In genomic region chr4:119678761-119679160, GRCh38 we compare ENCODE assay signal across 19 cellular contexts. TPM values are rescaled to one million over a fixed set of nuclear protein-coding genes. Genes with fewer than 3 reads are reported as not detected.
DNase-seq lines count a peak whose midpoint lies in the region; ATAC-seq and TF ChIP-seq lines count a peak whose summit lies in the region.
"Had no signal": no experiment of that assay in that cellular context is flagged by ENCODE, and none has a peak within 500 bp of the region (broad histone marks: within the 10 kb centered on the region; RNA-seq: fewer than 3 reads in every experiment).

No MANE protein-coding gene starts in this region.

- TF ChIP-seq CTCF in WI38 (IDR thresholded peaks at IDR 0.05; ENCODE audit: low read depth, low read length) (no peak), fibroblast of mammary gland (conservative IDR thresholded peaks at IDR 0.05; ENCODE audit: control insufficient read depth, insufficient read depth, low read depth, low read length) (no peak), thyroid gland (IDR thresholded peaks at IDR 0.05) (no peak)

- no peak overlapping the region for H3K9ac ChIP-seq in GM23248
- H3K9ac ChIP-seq in skeletal muscle satellite cell (ENCODE audit: low read depth, low read length): no peak overlapping the region
- H3K9ac ChIP-seq: neural progenitor cell had no signal

- H3K27ac ChIP-seq in GM23248 (no peak overlapping the region), thyroid gland (no peak overlapping the region)
- H3K27ac ChIP-seq: HL-60, neural progenitor cell, right atrium auricular region had no signal

- no peak for TF ChIP-seq POLR2A in thyroid gland (IDR thresholded peaks at IDR 0.05)

- in situ Hi-C loops in GM23248 (cut with MboI): no loop called here

- H3F3A ChIP-seq in GM23248 (ENCODE audit: insufficient read depth): peaks cover 13% of the 10 kb centered on the region; the same call in 1 of the 2 replicates

- no peaks in the 10 kb centered on the region for H3K27me3 ChIP-seq in GM23248 (replicated peaks; ENCODE audit: insufficient read depth)
- H3K27me3 ChIP-seq in skeletal muscle satellite cell (ENCODE audit: control insufficient read depth, insufficient read depth, low read length): no peaks in the 10 kb centered on the region
- H3K27me3 ChIP-seq in thyroid gland: no peaks in the 10 kb centered on the region
- H3K27me3 ChIP-seq: neural progenitor cell, right atrium auricular region had no signal

- H2AFZ ChIP-seq in GM23248: peak overlapping the region; percentile 47; the same call in 1 of the 2 replicates
- H2AFZ ChIP-seq: neural progenitor cell had no signal

- H3K4me3 ChIP-seq in GM23248: peak overlapping the region; percentile 55
- peak overlapping the region; percentile 42 for H3K4me3 ChIP-seq in WI38 (ENCODE audit: low read depth, low read length)
- H3K4me3 ChIP-seq in fibroblast of mammary gland (ENCODE audit: control insufficient read depth, low read depth, low read length): no peak overlapping the region
- H3K4me3 ChIP-seq in skeletal muscle satellite cell (ENCODE audit: low read length): peak overlapping the region; percentile 45
- no peak overlapping the region for H3K4me3 ChIP-seq in thyroid gland (replicated peaks in 1 of 3)
- H3K4me3 ChIP-seq: neural progenitor cell, right atrium auricular region had no signal

- no peaks in the 10 kb centered on the region for H3K9me3 ChIP-seq in GM23248 (ENCODE audit: low read depth)
- H3K9me3 ChIP-seq in skeletal muscle satellite cell (replicated peaks; ENCODE audit: low read length): no peaks in the 10 kb centered on the region
- H3K9me3 ChIP-seq in thyroid gland: no peaks in the 10 kb centered on the region
- H3K9me3 ChIP-seq: right atrium auricular region had no signal

- WGBS in GM23248 (ENCODE audit: low coverage in 1 of 2, low lambda C conversion rate in 2 of 2, missing lambda C conversion rate in 2 of 2), 2 experiments: 31 to 48% methylated on average over 1 of the region's 1 CpG
- WGBS in thyroid gland, 2 donors: 77 to 82% methylated on average over 1 of the region's 1 CpG

- H3K36me3 ChIP-seq in GM23248 (ENCODE audit: low read depth) (no peaks in the 10 kb centered on the region), skeletal muscle satellite cell (ENCODE audit: insufficient read depth, low read length) (no peaks in the 10 kb centered on the region), thyroid gland (no peaks in the 10 kb centered on the region)
- H3K36me3 ChIP-seq: neural progenitor cell, right atrium auricular region had no signal

- no peak for ATAC-seq in Right ventricle myocardium inferior
- ATAC-seq: left colon had no signal

- H4K20me1 ChIP-seq in GM23248 (ENCODE audit: insufficient read depth): no peaks in the 10 kb centered on the region

- intact Hi-C loops in Right ventricle myocardium inferior (cut with DNase I) (no loop called here), thyroid gland (cut with DNase I) (no loop called here)

- DNase-seq in GM23248 (peak; percentile 32), fibroblast of mammary gland (ENCODE audit: low read depth) (peak; percentile 48), NCI-H82 treated with DMSO at 0.1 percent for 48 hours (lab: John Stamatoyannopoulos, UW; ENCODE audit: unreplicated experiment) (no peak), Right ventricle myocardium inferior (ENCODE audit: missing footprints) (no peak), NCI-H1930 (lab: John Stamatoyannopoulos, UW) (no peak), thyroid gland (no peak)
- DNase-seq: activated CD4-positive, alpha-beta T cell treated with anti-CD3 and anti-CD28 coated beads for 48 hours; activated effector memory CD4-positive, alpha-beta T cell treated with anti-CD3 and anti-CD28 coated beads, Interleukin-2, amount 50 U/mL, for 16 hours; amygdala; CD8-positive, alpha-beta memory T cell; KBM-7; left colon; NCI-H1092; NCI-H82 had no signal

- H3K79me2 ChIP-seq in GM23248 (ENCODE audit: insufficient read depth): no peaks in the 10 kb centered on the region

- peak overlapping the region; percentile 37 for H3K4me2 ChIP-seq in GM23248 (ENCODE audit: unreplicated experiment)
- H3K4me2 ChIP-seq in skeletal muscle satellite cell (ENCODE audit: low read length): peak overlapping the region; percentile 59
- H3K4me2 ChIP-seq: neural progenitor cell had no signal

- H3K9me2 ChIP-seq in GM23248 (ENCODE audit: insufficient read depth): no peaks in the 10 kb centered on the region

- H3K4me1 ChIP-seq in GM23248 (ENCODE audit: insufficient read depth): peaks cover 14% of the 10 kb centered on the region
- peaks cover 20% of the 10 kb centered on the region for H3K4me1 ChIP-seq in skeletal muscle satellite cell (ENCODE audit: control insufficient read depth, insufficient read depth, low read length)
- no peaks in the 10 kb centered on the region for H3K4me1 ChIP-seq in thyroid gland
- H3K4me1 ChIP-seq: neural progenitor cell, right atrium auricular region had no signal

RNA-seq across cellular contexts. Expression of gene PDE5A, which starts 50.2 kb away (rescaled TPM):
- 13.8 and 16.7 TPM in 2 replicates for total RNA-seq in GM23248 (2014; rRNA removed; shearing (Covaris generic))
- 6.8 and 8.0 TPM in 2 replicates for polyA plus RNA-seq in GM23248 (2016; fragmentation: Nextera tagmentation; extraction: Ambion mirVana)
- 2.4 and 4.3 TPM in 2 replicates for total RNA-seq in skeletal muscle satellite cell (2012; rRNA removed)
- total RNA-seq in Right ventricle myocardium inferior: 7.4 TPM
- 10 to 100 TPM; 20.9 to 74.0 (median 30.2) TPM for total RNA-seq in thyroid gland

Comparison
In these comparisons a context has a peak if more than half of its experiments do, and no peak if none do; other contexts are left out.
1. DNase-seq: peak in GM23248 (single experiment) and fibroblast of mammary gland (single experiment); none in NCI-H82 treated with DMSO at 0.1 percent for 48 hours (single experiment), Right ventricle myocardium inferior (single experiment), NCI-H1930 (0 of 2) and thyroid gland (0 of 2).
2. H3K4me3 ChIP-seq: peak in GM23248 (single experiment), WI38 (single experiment) and skeletal muscle satellite cell (single experiment); none in fibroblast of mammary gland (single experiment) and thyroid gland (0 of 3).